ENCODE assay signal across 1 cellular context in the genomic region with DNA sequence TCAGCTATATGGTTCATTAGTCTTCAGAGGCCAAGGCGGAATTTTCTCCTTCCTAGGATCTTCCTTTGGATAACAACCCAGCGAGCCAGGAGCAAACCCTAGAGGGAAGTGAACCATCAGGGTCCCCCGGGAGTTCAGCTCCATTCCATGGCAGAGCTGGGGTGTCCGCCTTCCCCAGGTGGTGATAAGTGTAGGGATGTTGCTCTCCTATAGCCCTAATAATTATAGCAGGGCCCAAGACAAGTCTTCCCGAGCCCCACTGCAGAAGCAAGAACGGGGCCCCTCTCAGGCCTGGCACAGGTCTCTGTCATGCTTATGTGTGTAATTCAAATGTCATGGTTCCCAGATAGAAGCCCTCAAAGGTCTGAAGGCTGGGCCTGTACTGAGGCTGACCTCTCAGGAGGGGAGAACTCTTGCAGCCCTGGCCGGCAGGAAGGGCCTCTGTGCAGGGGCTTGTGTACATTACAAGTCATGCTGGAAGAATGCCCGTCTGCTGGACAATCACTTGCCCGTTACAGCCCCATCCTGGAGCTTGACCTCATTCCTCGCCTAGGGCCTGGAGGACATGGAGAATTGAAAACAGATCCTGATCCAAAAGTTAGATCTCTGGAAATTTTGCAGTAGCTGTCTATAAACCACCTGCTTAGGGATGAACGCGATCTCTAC.
TF ChIP-seq lines count a peak whose summit lies in the region.

No MANE protein-coding gene starts in this region.

TF ChIP-seq in HepG2, 621 proteins besides CTCF, POLR2A, EP300 and RAD21 (continued from another document and continues in another):
- TF ChIP-seq LCORL (IDR thresholded peaks at IDR 0.05) (no peak), LCORL (CRISPR knock-in tag; IDR thresholded peaks at IDR 0.05) (peak; percentile 91), ZSCAN21 (CRISPR knock-in tag; IDR thresholded peaks at IDR 0.05; ENCODE audit: borderline replicate concordance) (0 out of 2 replicates have a peak, but pooled peaks have one; percentile 13), FOXA3 (CRISPR knock-in tag; IDR thresholded peaks at IDR 0.05) (peak; percentile 98), NFKB2 (CRISPR knock-in tag; IDR thresholded peaks at IDR 0.05; ENCODE audit: borderline replicate concordance) (no peak), SMARCE1 (IDR thresholded peaks at IDR 0.05; ENCODE audit: borderline replicate concordance) (0 out of 2 replicates have a peak, but pooled peaks have one; percentile 41), NR2F1 (CRISPR knock-in tag; IDR thresholded peaks at IDR 0.05) (peak in 1 of 2 experiments; percentile 35; a peak in 2 of 4 replicates), ZBED4 (CRISPR knock-in tag; IDR thresholded peaks at IDR 0.05; ENCODE audit: borderline replicate concordance) (peak; percentile 33; the same call in 1 of the 2 replicates), PAXIP1 (CRISPR knock-in tag; conservative IDR thresholded peaks at IDR 0.05) (peak; percentile 86), ZBTB38 (CRISPR knock-in tag; IDR thresholded peaks at IDR 0.05) (peak; percentile 80; the same call in 1 of the 2 replicates), ATF2 (CRISPR knock-in tag; IDR thresholded peaks at IDR 0.05) (peak; percentile 70; the same call in 1 of the 2 replicates), PITX1 (CRISPR knock-in tag; IDR thresholded peaks at IDR 0.05) (no peak), ZBTB43 (CRISPR knock-in tag; conservative IDR thresholded peaks at IDR 0.05) (0 out of 2 replicates have a peak, but pooled peaks have one; percentile 18), KAT8 (CRISPR knock-in tag; IDR thresholded peaks at IDR 0.05) (peak; percentile 44; the same call in 1 of the 2 replicates), TAF1 (CRISPR knock-in tag; IDR thresholded peaks at IDR 0.05) (no peak), TFDP1 (CRISPR knock-in tag; IDR thresholded peaks at IDR 0.05; ENCODE audit: borderline replicate concordance) (0 out of 2 replicates have a peak, but pooled peaks have one; percentile 49), FOXP1 (IDR thresholded peaks at IDR 0.05) (no peak), FOXP1 (CRISPR knock-in tag; IDR thresholded peaks at IDR 0.05) (0 out of 2 replicates have a peak, but pooled peaks have one; percentile 58), CEBPG (CRISPR knock-in tag; IDR thresholded peaks at IDR 0.05) (peak; percentile 32; the same call in 1 of the 2 replicates), HMG20B (CRISPR knock-in tag; conservative IDR thresholded peaks at IDR 0.05) (0 out of 2 replicates have a peak, but pooled peaks have one; percentile 43), ZNF230 (CRISPR knock-in tag; IDR thresholded peaks at IDR 0.05) (no peak), SOX5 (CRISPR knock-in tag; IDR thresholded peaks at IDR 0.05; ENCODE audit: borderline replicate concordance) (peak; percentile 77; the same call in 1 of the 2 replicates), RBAK (CRISPR knock-in tag; IDR thresholded peaks at IDR 0.05) (peak; percentile 78; the same call in 1 of the 2 replicates), SAP130 (CRISPR knock-in tag; IDR thresholded peaks at IDR 0.05; ENCODE audit: low read depth) (peak; percentile 83), SOX6 (IDR thresholded peaks at IDR 0.05) (no peak), SOX6 (CRISPR knock-in tag; IDR thresholded peaks at IDR 0.05) (peak; percentile 54), MXI1 (IDR thresholded peaks at IDR 0.05; ENCODE audit: borderline replicate concordance, low read depth, low read length) (no peak; the same call in 2 of the 3 replicates), POGZ (CRISPR knock-in tag; IDR thresholded peaks at IDR 0.05) (peak; percentile 18; the same call in 1 of the 2 replicates)
- TF ChIP-seq, protein P1, sequence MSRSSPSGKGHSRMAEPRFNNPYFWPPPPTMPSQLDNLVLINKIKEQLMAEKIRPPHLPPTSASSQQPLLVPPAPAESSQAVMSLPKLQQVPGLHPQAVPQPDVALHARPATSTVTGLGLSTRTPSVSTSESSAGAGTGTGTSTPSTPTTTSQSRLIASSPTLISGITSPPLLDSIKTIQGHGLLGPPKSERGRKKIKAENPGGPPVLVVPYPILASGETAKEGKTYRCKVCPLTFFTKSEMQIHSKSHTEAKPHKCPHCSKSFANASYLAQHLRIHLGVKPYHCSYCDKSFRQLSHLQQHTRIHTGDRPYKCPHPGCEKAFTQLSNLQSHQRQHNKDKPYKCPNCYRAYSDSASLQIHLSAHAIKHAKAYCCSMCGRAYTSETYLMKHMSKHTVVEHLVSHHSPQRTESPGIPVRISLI (CRISPR knock-in tag; IDR thresholded peaks at IDR 0.05; ENCODE audit: borderline replicate concordance): no peak
- TF ChIP-seq, protein P2, sequence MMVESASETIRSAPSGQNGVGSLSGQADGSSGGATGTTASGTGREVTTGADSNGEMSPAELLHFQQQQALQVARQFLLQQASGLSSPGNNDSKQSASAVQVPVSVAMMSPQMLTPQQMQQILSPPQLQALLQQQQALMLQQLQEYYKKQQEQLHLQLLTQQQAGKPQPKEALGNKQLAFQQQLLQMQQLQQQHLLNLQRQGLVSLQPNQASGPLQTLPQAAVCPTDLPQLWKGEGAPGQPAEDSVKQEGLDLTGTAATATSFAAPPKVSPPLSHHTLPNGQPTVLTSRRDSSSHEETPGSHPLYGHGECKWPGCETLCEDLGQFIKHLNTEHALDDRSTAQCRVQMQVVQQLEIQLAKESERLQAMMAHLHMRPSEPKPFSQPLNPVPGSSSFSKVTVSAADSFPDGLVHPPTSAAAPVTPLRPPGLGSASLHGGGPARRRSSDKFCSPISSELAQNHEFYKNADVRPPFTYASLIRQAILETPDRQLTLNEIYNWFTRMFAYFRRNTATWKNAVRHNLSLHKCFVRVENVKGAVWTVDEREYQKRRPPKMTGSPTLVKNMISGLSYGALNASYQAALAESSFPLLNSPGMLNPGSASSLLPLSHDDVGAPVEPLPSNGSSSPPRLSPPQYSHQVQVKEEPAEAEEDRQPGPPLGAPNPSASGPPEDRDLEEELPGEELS (CRISPR knock-in tag; IDR thresholded peaks at IDR 0.05): peak; percentile 58
- TF ChIP-seq, protein P3, sequence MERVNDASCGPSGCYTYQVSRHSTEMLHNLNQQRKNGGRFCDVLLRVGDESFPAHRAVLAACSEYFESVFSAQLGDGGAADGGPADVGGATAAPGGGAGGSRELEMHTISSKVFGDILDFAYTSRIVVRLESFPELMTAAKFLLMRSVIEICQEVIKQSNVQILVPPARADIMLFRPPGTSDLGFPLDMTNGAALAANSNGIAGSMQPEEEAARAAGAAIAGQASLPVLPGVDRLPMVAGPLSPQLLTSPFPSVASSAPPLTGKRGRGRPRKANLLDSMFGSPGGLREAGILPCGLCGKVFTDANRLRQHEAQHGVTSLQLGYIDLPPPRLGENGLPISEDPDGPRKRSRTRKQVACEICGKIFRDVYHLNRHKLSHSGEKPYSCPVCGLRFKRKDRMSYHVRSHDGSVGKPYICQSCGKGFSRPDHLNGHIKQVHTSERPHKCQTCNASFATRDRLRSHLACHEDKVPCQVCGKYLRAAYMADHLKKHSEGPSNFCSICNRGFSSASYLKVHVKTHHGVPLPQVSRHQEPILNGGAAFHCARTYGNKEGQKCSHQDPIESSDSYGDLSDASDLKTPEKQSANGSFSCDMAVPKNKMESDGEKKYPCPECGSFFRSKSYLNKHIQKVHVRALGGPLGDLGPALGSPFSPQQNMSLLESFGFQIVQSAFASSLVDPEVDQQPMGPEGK (CRISPR knock-in tag; IDR thresholded peaks at IDR 0.05): peak; percentile 47; the same call in 1 of the 2 replicates
- TF ChIP-seq, protein P4, sequence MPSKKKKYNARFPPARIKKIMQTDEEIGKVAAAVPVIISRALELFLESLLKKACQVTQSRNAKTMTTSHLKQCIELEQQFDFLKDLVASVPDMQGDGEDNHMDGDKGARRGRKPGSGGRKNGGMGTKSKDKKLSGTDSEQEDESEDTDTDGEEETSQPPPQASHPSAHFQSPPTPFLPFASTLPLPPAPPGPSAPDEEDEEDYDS (CRISPR knock-in tag; IDR thresholded peaks at IDR 0.05): peak; percentile 48; the same call in 1 of the 2 replicates
- TF ChIP-seq, protein P5, sequence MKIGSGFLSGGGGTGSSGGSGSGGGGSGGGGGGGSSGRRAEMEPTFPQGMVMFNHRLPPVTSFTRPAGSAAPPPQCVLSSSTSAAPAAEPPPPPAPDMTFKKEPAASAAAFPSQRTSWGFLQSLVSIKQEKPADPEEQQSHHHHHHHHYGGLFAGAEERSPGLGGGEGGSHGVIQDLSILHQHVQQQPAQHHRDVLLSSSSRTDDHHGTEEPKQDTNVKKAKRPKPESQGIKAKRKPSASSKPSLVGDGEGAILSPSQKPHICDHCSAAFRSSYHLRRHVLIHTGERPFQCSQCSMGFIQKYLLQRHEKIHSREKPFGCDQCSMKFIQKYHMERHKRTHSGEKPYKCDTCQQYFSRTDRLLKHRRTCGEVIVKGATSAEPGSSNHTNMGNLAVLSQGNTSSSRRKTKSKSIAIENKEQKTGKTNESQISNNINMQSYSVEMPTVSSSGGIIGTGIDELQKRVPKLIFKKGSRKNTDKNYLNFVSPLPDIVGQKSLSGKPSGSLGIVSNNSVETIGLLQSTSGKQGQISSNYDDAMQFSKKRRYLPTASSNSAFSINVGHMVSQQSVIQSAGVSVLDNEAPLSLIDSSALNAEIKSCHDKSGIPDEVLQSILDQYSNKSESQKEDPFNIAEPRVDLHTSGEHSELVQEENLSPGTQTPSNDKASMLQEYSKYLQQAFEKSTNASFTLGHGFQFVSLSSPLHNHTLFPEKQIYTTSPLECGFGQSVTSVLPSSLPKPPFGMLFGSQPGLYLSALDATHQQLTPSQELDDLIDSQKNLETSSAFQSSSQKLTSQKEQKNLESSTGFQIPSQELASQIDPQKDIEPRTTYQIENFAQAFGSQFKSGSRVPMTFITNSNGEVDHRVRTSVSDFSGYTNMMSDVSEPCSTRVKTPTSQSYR (CRISPR knock-in tag; IDR thresholded peaks at IDR 0.05; ENCODE audit: borderline replicate concordance): peak; percentile 34; the same call in 1 of the 2 replicates
